9 cellular contexts compared by ENCODE assay signal in genomic region chr17:77233635-77234334, GRCh38.
DNase-seq lines count a peak whose midpoint lies in the region; ATAC-seq and TF ChIP-seq lines count a peak whose summit lies in the region.
"Had no signal": no experiment of that assay in that cellular context is flagged by ENCODE, and none has a peak within 500 bp of the region (broad histone marks: within the 10 kb centered on the region; RNA-seq: fewer than 3 reads in every experiment).

No MANE protein-coding gene starts in this region.

- H3K4me1 Mint-ChIP-seq in natural killer cell treated with Interleukin-12 subunit alpha and Interleukin-12 subunit beta and Interleukin-15 and Interleukin-18, amount 100 ng/mL, for 72 hours (ENCODE audit: low read depth in 2 of 2): peaks cover 23 to 27% of the 10 kb centered on the region in 2 donors
- H3K4me1 Mint-ChIP-seq in neural progenitor cell: peaks cover 2% of the 10 kb centered on the region

- H3K79me2 ChIP-seq in neural progenitor cell (ENCODE audit: low read depth): no peaks in the 10 kb centered on the region

- TF ChIP-seq POLR2A in adrenal gland (IDR thresholded peaks at IDR 0.05): no peak

- no peak overlapping the region for H3K9ac ChIP-seq in neural progenitor cell

- 81 to 91% (median 87%) methylated on average over 19 to 21 of the region's 21 CpGs for WGBS in adrenal gland, 4 donors

- no peaks in the 10 kb centered on the region for H3K36me3 ChIP-seq in adrenal gland (replicated peaks in 1 of 2)
- no peaks in the 10 kb centered on the region for H3K36me3 ChIP-seq in upper lobe of right lung
- no peaks in the 10 kb centered on the region for H3K36me3 ChIP-seq in neural progenitor cell

- no peaks in the 10 kb centered on the region for H4K20me1 ChIP-seq in neural progenitor cell (ENCODE audit: low read depth)

- DNase-seq in GM04504 (ENCODE audit: low read depth) (peak; percentile 43), HT-29 (ENCODE audit: low spot score) (peak; percentile 43), adrenal gland (peak in 4 of 7 donors; percentile 46 to 53 (median 50)), D341Med (ENCODE audit: low spot score) (no peak), upper lobe of right lung (no peak), COLO829 (ENCODE audit: low spot score) (no peak), neural progenitor cell (ENCODE audit: low spot score) (no peak)
- DNase-seq in natural killer cell treated with Interleukin-12 subunit alpha and Interleukin-12 subunit beta and Interleukin-15 and Interleukin-18, amount 100 ng/mL, for 72 hours (ENCODE audit: low spot score): no peak

- H3K27ac ChIP-seq in adrenal gland: peak overlapping the region in 3 of 5 donors; percentile 53 to 92 (median 67)
- no peak overlapping the region for H3K27ac ChIP-seq in upper lobe of right lung
- H3K27ac ChIP-seq in neural progenitor cell: no peak overlapping the region
- H3K27ac ChIP-seq: HL-60 had no signal

- no peaks in the 10 kb centered on the region for H3K36me3 Mint-ChIP-seq in natural killer cell treated with Interleukin-12 subunit alpha and Interleukin-12 subunit beta and Interleukin-15 and Interleukin-18, amount 100 ng/mL, for 72 hours
- no peaks in the 10 kb centered on the region for H3K36me3 Mint-ChIP-seq in neural progenitor cell

- H3K4me1 ChIP-seq in adrenal gland (replicated peaks in 1 of 2) (peaks cover 4 to 8% of the 10 kb centered on the region in 2 donors), upper lobe of right lung (peaks cover 18% of the 10 kb centered on the region), neural progenitor cell (peaks cover under 1% of the 10 kb centered on the region)

- H3K4me3 ChIP-seq in adrenal gland (no peak overlapping the region), upper lobe of right lung (no peak overlapping the region), neural progenitor cell (no peak overlapping the region)

- no peak overlapping the region for H2AFZ ChIP-seq in neural progenitor cell (replicated peaks)

- H3F3A ChIP-seq in neural progenitor cell (ENCODE audit: low read depth): no peaks in the 10 kb centered on the region

- H3K27me3 ChIP-seq in adrenal gland (no peaks in the 10 kb centered on the region), upper lobe of right lung (no peaks in the 10 kb centered on the region), neural progenitor cell (no peaks in the 10 kb centered on the region)

- no peaks in the 10 kb centered on the region for H3K9me3 ChIP-seq in adrenal gland (replicated peaks in 1 of 3)
- H3K9me3 ChIP-seq in upper lobe of right lung: no peaks in the 10 kb centered on the region
- H3K9me3 ChIP-seq in neural progenitor cell (ENCODE audit: low read depth): no peaks in the 10 kb centered on the region

- TF ChIP-seq CTCF in adrenal gland (IDR thresholded peaks at IDR 0.05) (no peak), upper lobe of right lung (IDR thresholded peaks at IDR 0.05) (no peak), neural progenitor cell (IDR thresholded peaks at IDR 0.05) (no peak)

- H3K27ac Mint-ChIP-seq in natural killer cell treated with Interleukin-12 subunit alpha and Interleukin-12 subunit beta and Interleukin-15 and Interleukin-18, amount 100 ng/mL, for 72 hours: peak overlapping the region; percentile 74 to 94
- no peak overlapping the region for H3K27ac Mint-ChIP-seq in neural progenitor cell

- H3K27me3 Mint-ChIP-seq in natural killer cell treated with Interleukin-12 subunit alpha and Interleukin-12 subunit beta and Interleukin-15 and Interleukin-18, amount 100 ng/mL, for 72 hours: no peaks in the 10 kb centered on the region
- peaks cover 8% of the 10 kb centered on the region for H3K27me3 Mint-ChIP-seq in neural progenitor cell (ENCODE audit: insufficient read depth, low read depth)

- intact Hi-C loops in adrenal gland (cut with DNase I) (no loop called here), upper lobe of right lung (cut with DNase I) (no loop called here)

- peak overlapping the region; percentile 50 for H3K4me3 Mint-ChIP-seq in natural killer cell treated with Interleukin-12 subunit alpha and Interleukin-12 subunit beta and Interleukin-15 and Interleukin-18, amount 100 ng/mL, for 72 hours
- no peak overlapping the region for H3K4me3 Mint-ChIP-seq in neural progenitor cell

- peak; percentile 48 to 72 for ATAC-seq in natural killer cell treated with Interleukin-12 subunit alpha and Interleukin-12 subunit beta and Interleukin-15 and Interleukin-18, amount 100 ng/mL, for 72 hours
- ATAC-seq in upper lobe of right lung: no peak

- no peak overlapping the region for H3K4me2 ChIP-seq in neural progenitor cell

- no peaks in the 10 kb centered on the region for H3K9me3 Mint-ChIP-seq in natural killer cell treated with Interleukin-12 subunit alpha and Interleukin-12 subunit beta and Interleukin-15 and Interleukin-18, amount 100 ng/mL, for 72 hours
- no peaks in the 10 kb centered on the region for H3K9me3 Mint-ChIP-seq in neural progenitor cell

Comparison
In these comparisons a context has a peak if more than half of its experiments do, and no peak if none do; other contexts are left out.
1. DNase-seq: peak in GM04504 (single experiment), HT-29 (single experiment) and adrenal gland (4 of 7); none in natural killer cell treated with Interleukin-12 subunit alpha and Interleukin-12 subunit beta and Interleukin-15 and Interleukin-18, amount 100 ng/mL, for 72 hours (single experiment), D341Med (single experiment), upper lobe of right lung (single experiment), COLO829 (single experiment) and neural progenitor cell (single experiment).
2. H3K27ac ChIP-seq: peak in adrenal gland (3 of 5); none in upper lobe of right lung (single experiment) and neural progenitor cell (single experiment).